In the genomic region with DNA sequence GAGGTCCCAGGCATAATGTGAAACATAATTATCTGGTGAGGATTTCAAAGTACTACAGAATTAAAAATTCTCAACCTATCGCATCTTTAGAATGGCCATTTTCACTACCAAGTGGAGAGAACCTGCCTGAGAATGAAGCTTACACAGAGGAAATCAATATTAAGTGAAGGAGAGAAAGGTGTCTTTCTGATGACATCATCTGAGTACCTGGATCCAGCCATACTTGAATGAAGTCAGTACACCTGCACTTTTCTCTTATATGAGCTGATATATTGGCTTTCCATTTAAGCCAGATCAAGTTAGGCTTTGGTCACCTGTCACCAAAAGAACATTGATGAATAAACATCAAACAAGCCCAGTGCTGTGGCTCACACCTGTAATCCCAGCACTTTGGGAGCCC, we compare ENCODE assay signal across 22 cellular contexts.
"Had no signal": no experiment of that assay in that cellular context is flagged by ENCODE, and none has a peak within 500 bp of the region (broad histone marks: within the 10 kb centered on the region; RNA-seq: fewer than 3 reads in every experiment).

No MANE protein-coding gene starts in this region.

- H3K4me3 ChIP-seq: body of pancreas, cardiac muscle cell, heart left ventricle, sigmoid colon, smooth muscle cell, stomach, suprapubic skin, transverse colon had no signal

- H3K27me3 Mint-ChIP-seq: activated naive CD4-positive, alpha-beta T cell treated with anti-CD3 and anti-CD28 coated beads, Interleukin-2, amount 10 ng/mL, durations not matched to agents 7 days and 5 days; stimulated activated memory B cell treated with anti-CD40 and anti-IgM and Interleukin-4, amounts not matched to agents 10 μg/mL and 1 μg/mL and 100 μg/mL, for 72 hours had no signal

- H3K9me3 Mint-ChIP-seq: activated naive CD4-positive, alpha-beta T cell treated with anti-CD3 and anti-CD28 coated beads, Interleukin-2, amount 10 ng/mL, durations not matched to agents 7 days and 5 days had no signal

- H3K4me1 ChIP-seq: body of pancreas, heart left ventricle, sigmoid colon, stomach, suprapubic skin, transverse colon had no signal

- H3K4me2 ChIP-seq: smooth muscle cell had no signal

- H3K27ac ChIP-seq: body of pancreas, cardiac muscle cell, epithelial cell of prostate, heart left ventricle, sigmoid colon, stomach, suprapubic skin, transverse colon had no signal

- H3K9me3 ChIP-seq: body of pancreas, sigmoid colon, suprapubic skin, transverse colon had no signal

- H3K36me3 ChIP-seq: cardiac muscle cell, heart left ventricle, sigmoid colon, stomach, suprapubic skin, transverse colon had no signal

- H3K36me3 Mint-ChIP-seq: activated naive CD4-positive, alpha-beta T cell treated with anti-CD3 and anti-CD28 coated beads, Interleukin-2, amount 10 ng/mL, durations not matched to agents 7 days and 5 days; mesothelial cell of epicardium; naive thymus-derived CD8-positive, alpha-beta T cell; stimulated activated memory B cell treated with anti-CD40 and anti-IgM and Interleukin-4, amounts not matched to agents 10 μg/mL and 1 μg/mL and 100 μg/mL, for 72 hours had no signal

- H3K4me3 Mint-ChIP-seq: activated naive CD4-positive, alpha-beta T cell treated with anti-CD3 and anti-CD28 coated beads, Interleukin-2, amount 10 ng/mL, durations not matched to agents 7 days and 5 days; mesothelial cell of epicardium; naive thymus-derived CD8-positive, alpha-beta T cell; stimulated activated memory B cell treated with anti-CD40 and anti-IgM and Interleukin-4, amounts not matched to agents 10 μg/mL and 1 μg/mL and 100 μg/mL, for 72 hours had no signal

- H3K4me1 Mint-ChIP-seq: activated naive CD4-positive, alpha-beta T cell treated with anti-CD3 and anti-CD28 coated beads, Interleukin-2, amount 10 ng/mL, durations not matched to agents 7 days and 5 days; mesothelial cell of epicardium; stimulated activated memory B cell treated with anti-CD40 and anti-IgM and Interleukin-4, amounts not matched to agents 10 μg/mL and 1 μg/mL and 100 μg/mL, for 72 hours had no signal

- H3K27me3 ChIP-seq: body of pancreas, cardiac muscle cell, sigmoid colon, suprapubic skin, transverse colon had no signal

- H3K27ac Mint-ChIP-seq: activated naive CD4-positive, alpha-beta T cell treated with anti-CD3 and anti-CD28 coated beads, Interleukin-2, amount 10 ng/mL, durations not matched to agents 7 days and 5 days; mesothelial cell of epicardium; naive thymus-derived CD8-positive, alpha-beta T cell; stimulated activated memory B cell treated with anti-CD40 and anti-IgM and Interleukin-4, amounts not matched to agents 10 μg/mL and 1 μg/mL and 100 μg/mL, for 72 hours had no signal

- DNase-seq: activated CD4-positive, alpha-beta T cell treated with anti-CD3 and anti-CD28 coated beads, Interleukin-2, amount 50 U/mL, for 1 hour; activated CD4-positive, CD25-positive, alpha-beta regulatory T cell treated with anti-CD3 and anti-CD28 coated beads, Interleukin-2, amount 50 U/mL, for 72 hours; activated CD8-positive, alpha-beta memory T cell treated with anti-CD3 and anti-CD28 coated beads, Interleukin-2, amount 50 U/mL, for 48 hours; activated naive CD4-positive, alpha-beta T cell treated with anti-CD3 and anti-CD28 coated beads, Interleukin-2, amount 10 ng/mL, durations not matched to agents 7 days and 5 days; activated T-cell treated with anti-CD3 and anti-CD28 coated beads, Interleukin-2, amount 50 U/mL, for 48 hours; anterior cingulate cortex; body of pancreas; cortex of kidney; heart left ventricle; left ventricle myocardium superior; mammary epithelial cell; naive thymus-derived CD8-positive, alpha-beta T cell; sigmoid colon; stimulated activated CD4-positive, alpha-beta T cell treated with anti-CD3 and anti-CD28 coated beads, Interleukin-15, amount 100 ng/mL, for 24 hours; stomach; transverse colon had no signal
